34 cellular contexts compared by ENCODE assay signal in genomic region chr14:89123215-89123614, GRCh38.
"Had no signal": no experiment of that assay in that cellular context is flagged by ENCODE, and none has a peak within 500 bp of the region (broad histone marks: within the 10 kb centered on the region; RNA-seq: fewer than 3 reads in every experiment).

No MANE protein-coding gene starts in this region.

- H3K36me3 ChIP-seq: ascending aorta, breast epithelium, cardiac muscle cell, colonic mucosa, esophagus squamous epithelium, gastroesophageal sphincter, heart right ventricle, WERI-Rb-1 had no signal

- H3K9me3 ChIP-seq: ascending aorta, colonic mucosa had no signal

- H3K27me3 ChIP-seq: ascending aorta, breast epithelium, colonic mucosa, esophagus squamous epithelium, gastroesophageal sphincter had no signal

- H3K4me3 ChIP-seq: ascending aorta, breast epithelium, cardiac muscle cell, colonic mucosa, esophagus squamous epithelium, gastroesophageal sphincter, heart right ventricle had no signal

- H3K9me3 Mint-ChIP-seq: T-helper 1 cell treated with Interleukin-12 subunit alpha and Interleukin-12 subunit beta and Interleukin-4 antibody, amounts not matched to agents 30 μg/mL and 1 μg/mL, for 36 hours; T-helper 2 cell treated with Interferon-gamma antibody and Interleukin-4, amounts not matched to agents 5 μg/mL and 100 μg/mL, for 36 hours had no signal

- H3K27ac Mint-ChIP-seq: activated CD4-positive, alpha-beta memory T cell treated with anti-CD3 and anti-CD28 coated beads for 36 hours; activated CD4-positive, alpha-beta T cell treated with anti-CD3 and anti-CD28 coated beads for 36 hours; activated CD4-positive, alpha-beta T cell treated with anti-CD3 and anti-CD28 coated beads, Interleukin-2, amount 10 ng/mL, durations not matched to agents 24 days and 14 days; activated CD8-positive, alpha-beta memory T cell treated with anti-CD3 and anti-CD28 coated beads, Interleukin-2, amount 10 ng/mL, durations not matched to agents 7 days and 5 days; activated CD8-positive, alpha-beta T cell treated with anti-CD3 and anti-CD28 coated beads, Interleukin-2, amount 10 ng/mL, durations not matched to agents 7 days and 5 days; activated naive CD4-positive, alpha-beta T cell treated with anti-CD3 and anti-CD28 coated beads for 36 hours; activated naive CD4-positive, alpha-beta T cell treated with anti-CD3 and anti-CD28 coated beads, Interleukin-2, amount 50 U/mL, for 72 hours; activated naive CD8-positive, alpha-beta T cell treated with anti-CD3 and anti-CD28 coated beads, Interleukin-2, amount 10 ng/mL, durations not matched to agents 7 days and 5 days; activated T-helper 1 cell treated with anti-CD3 and anti-CD28 coated beads, Interleukin-12 subunit alpha, Interleukin-12 subunit beta, Interleukin-2, Interleukin-4 antibody, amounts not matched to agents 30 ng/mL and 10 ng/mL and 1 ng/mL, durations not matched to agents 14 hours and 24 hours and 36 hours; activated T-helper 2 cell treated with anti-CD3 and anti-CD28 coated beads, Interferon-gamma antibody, Interleukin-2, Interleukin-4, amounts not matched to agents 10 μg/mL and 5 μg/mL and 100 μg/mL, durations not matched to agents 14 hours and 24 hours and 36 hours; T-helper 1 cell treated with Interleukin-12 subunit alpha and Interleukin-12 subunit beta and Interleukin-4 antibody, amounts not matched to agents 30 μg/mL and 1 μg/mL, for 36 hours; T-helper 2 cell treated with Interferon-gamma antibody and Interleukin-4, amounts not matched to agents 5 μg/mL and 100 μg/mL, for 36 hours had no signal

- H3K27ac ChIP-seq: ascending aorta, breast epithelium, cardiac muscle cell, colonic mucosa, epithelial cell of prostate, esophagus squamous epithelium, gastroesophageal sphincter, heart right ventricle, WERI-Rb-1 had no signal

- H3K36me3 Mint-ChIP-seq: activated CD4-positive, alpha-beta memory T cell treated with anti-CD3 and anti-CD28 coated beads for 36 hours; activated CD8-positive, alpha-beta memory T cell treated with anti-CD3 and anti-CD28 coated beads, Interleukin-2, amount 10 ng/mL, durations not matched to agents 7 days and 5 days; activated naive CD4-positive, alpha-beta T cell treated with anti-CD3 and anti-CD28 coated beads, Interleukin-2, amount 50 U/mL, for 72 hours; activated naive CD8-positive, alpha-beta T cell treated with anti-CD3 and anti-CD28 coated beads, Interleukin-2, amount 10 ng/mL, durations not matched to agents 7 days and 5 days; brain had no signal

- ATAC-seq: activated CD4-positive, alpha-beta T cell treated with anti-CD3 and anti-CD28 coated beads for 36 hours; activated CD8-positive, alpha-beta memory T cell treated with anti-CD3 and anti-CD28 coated beads, Interleukin-2, amount 10 ng/mL, durations not matched to agents 7 days and 5 days; activated CD8-positive, alpha-beta T cell treated with anti-CD3 and anti-CD28 coated beads, Interleukin-2, amount 10 ng/mL, durations not matched to agents 7 days and 5 days; activated naive CD4-positive, alpha-beta T cell treated with anti-CD3 and anti-CD28 coated beads, Interleukin-2, amount 50 U/mL, for 72 hours; gastroesophageal sphincter; heart right ventricle had no signal

- H3K4me1 Mint-ChIP-seq: activated CD4-positive, alpha-beta T cell treated with anti-CD3 and anti-CD28 coated beads for 36 hours; activated CD4-positive, alpha-beta T cell treated with anti-CD3 and anti-CD28 coated beads, Interleukin-2, amount 10 ng/mL, durations not matched to agents 24 days and 14 days; activated CD8-positive, alpha-beta memory T cell treated with anti-CD3 and anti-CD28 coated beads, Interleukin-2, amount 10 ng/mL, durations not matched to agents 7 days and 5 days; activated naive CD8-positive, alpha-beta T cell treated with anti-CD3 and anti-CD28 coated beads, Interleukin-2, amount 10 ng/mL, durations not matched to agents 7 days and 5 days had no signal

- H3K27me3 Mint-ChIP-seq: brain had no signal

- H3K4me1 ChIP-seq: ascending aorta, breast epithelium, colonic mucosa, esophagus squamous epithelium, gastroesophageal sphincter, heart right ventricle had no signal

- H3K4me3 Mint-ChIP-seq: activated CD4-positive, alpha-beta memory T cell treated with anti-CD3 and anti-CD28 coated beads for 36 hours; activated CD4-positive, alpha-beta T cell treated with anti-CD3 and anti-CD28 coated beads for 36 hours; activated CD4-positive, alpha-beta T cell treated with anti-CD3 and anti-CD28 coated beads, Interleukin-2, amount 10 ng/mL, durations not matched to agents 24 days and 14 days; activated CD8-positive, alpha-beta memory T cell treated with anti-CD3 and anti-CD28 coated beads, Interleukin-2, amount 10 ng/mL, durations not matched to agents 7 days and 5 days; activated CD8-positive, alpha-beta T cell treated with anti-CD3 and anti-CD28 coated beads, Interleukin-2, amount 10 ng/mL, durations not matched to agents 7 days and 5 days; activated naive CD4-positive, alpha-beta T cell treated with anti-CD3 and anti-CD28 coated beads for 36 hours; activated naive CD8-positive, alpha-beta T cell treated with anti-CD3 and anti-CD28 coated beads, Interleukin-2, amount 10 ng/mL, durations not matched to agents 7 days and 5 days; activated T-helper 1 cell treated with anti-CD3 and anti-CD28 coated beads, Interleukin-12 subunit alpha, Interleukin-12 subunit beta, Interleukin-2, Interleukin-4 antibody, amounts not matched to agents 30 ng/mL and 10 ng/mL and 1 ng/mL, durations not matched to agents 14 hours and 24 hours and 36 hours; brain; T-helper 1 cell treated with Interleukin-12 subunit alpha and Interleukin-12 subunit beta and Interleukin-4 antibody, amounts not matched to agents 30 μg/mL and 1 μg/mL, for 36 hours; T-helper 2 cell treated with Interferon-gamma antibody and Interleukin-4, amounts not matched to agents 5 μg/mL and 100 μg/mL, for 36 hours had no signal

- FAIRE-seq: endothelial cell of umbilical vein had no signal

- DNase-seq: activated CD4-positive, alpha-beta memory T cell treated with anti-CD3 and anti-CD28 coated beads for 36 hours; activated CD4-positive, alpha-beta T cell treated with anti-CD3 and anti-CD28 coated beads for 36 hours; activated CD4-positive, alpha-beta T cell treated with anti-CD3 and anti-CD28 coated beads, Interleukin-2, amount 10 ng/mL, durations not matched to agents 24 days and 14 days; activated CD4-positive, CD25-positive, alpha-beta regulatory T cell; activated CD4-positive, CD25-positive, alpha-beta regulatory T cell treated with anti-CD3 and anti-CD28 coated beads, Interleukin-2, amount 50 U/mL, for 72 hours; activated CD8-positive, alpha-beta memory T cell treated with anti-CD3 and anti-CD28 coated beads, Interleukin-2, amount 10 ng/mL, durations not matched to agents 7 days and 5 days; activated CD8-positive, alpha-beta memory T cell treated with anti-CD3 and anti-CD28 coated beads, Interleukin-2, amount 50 U/mL, for 4 hours; activated CD8-positive, alpha-beta T cell treated with anti-CD3 and anti-CD28 coated beads, Interleukin-2, amount 10 ng/mL, durations not matched to agents 7 days and 5 days; activated effector memory CD4-positive, alpha-beta T cell treated with anti-CD3 and anti-CD28 coated beads, Interleukin-2, amount 50 U/mL, for 16 hours; activated naive CD4-positive, alpha-beta T cell treated with anti-CD3 and anti-CD28 coated beads for 36 hours; activated naive CD8-positive, alpha-beta T cell treated with anti-CD3 and anti-CD28 coated beads, Interleukin-2, amount 10 ng/mL, durations not matched to agents 7 days and 5 days; activated T-cell treated with anti-CD3 and anti-CD28 coated beads, Interleukin-2, amount 50 U/mL, for 1 hour; activated T-cell treated with anti-CD3 and anti-CD28 coated beads, Interleukin-2, amount 50 U/mL, for 48 hours; central memory CD4-positive, alpha-beta T cell; cerebellar nuclear complex; colonic mucosa; effector CD8-positive, alpha-beta T cell; esophagus squamous epithelium; foreskin melanocyte; heart right ventricle; T1000; WERI-Rb-1 had no signal
